In genomic region chr9:68951879-68952659, GRCh38 we compare ENCODE assay signal across 9 cellular contexts.
DNase-seq lines count a peak whose midpoint lies in the region; ATAC-seq lines count a peak whose summit lies in the region.
"Had no signal": no experiment of that assay in that cellular context is flagged by ENCODE, and none has a peak within 500 bp of the region (broad histone marks: within the 10 kb centered on the region; RNA-seq: fewer than 3 reads in every experiment).

No MANE protein-coding gene starts in this region.

- peaks cover 0 to 6% (median 2%) of the 10 kb centered on the region in 3 donors for H3K4me1 Mint-ChIP-seq in CD8-positive, alpha-beta memory T cell

- H3K9me3 Mint-ChIP-seq in CD8-positive, alpha-beta memory T cell: peaks cover 0 to 2% (median 0%) of the 10 kb centered on the region in 5 donors

- no peak overlapping the region for H3K27ac Mint-ChIP-seq in CD8-positive, alpha-beta memory T cell

- POLR2A ChIA-PET in CD8-positive, alpha-beta memory T cell (lab: Charles Lee): no interaction called here

- no peak overlapping the region for H3K27ac ChIP-seq in CD8-positive, alpha-beta memory T cell (ENCODE audit: low read depth, low read length)

- no peak for DNase-seq in left lobe of liver (ENCODE audit: low spot score)
- DNase-seq in CD8-positive, alpha-beta memory T cell: no peak
- no peak for DNase-seq in activated CD8-positive, alpha-beta memory T cell treated with anti-CD3 and anti-CD28 coated beads, Interleukin-2, amount 50 U/mL, for 48 hours
- DNase-seq in NCI-H1105 (lab: John Stamatoyannopoulos, UW): no peak
- DNase-seq: cerebellar nuclear complex, NCI-H2029 treated with DMSO at 0.1 percent for 48 hours had no signal

- H3K4me3 ChIP-seq in CD8-positive, alpha-beta memory T cell (ENCODE audit: low read length): no peak overlapping the region

- ATAC-seq in GM18873 (IDR thresholded peaks at IDR 0.05; ENCODE audit: low FRiP score, unreplicated experiment): peak; percentile 64
- ATAC-seq in GM21619 (IDR thresholded peaks at IDR 0.05; ENCODE audit: unreplicated experiment): peak; percentile 59
- peak; percentile 42 for ATAC-seq in HG03521 (IDR thresholded peaks at IDR 0.05; ENCODE audit: unreplicated experiment)
- peak; percentile 29 for ATAC-seq in left lobe of liver

- H3K4me3 Mint-ChIP-seq in CD8-positive, alpha-beta memory T cell: no peak overlapping the region

- H3K9me3 ChIP-seq in CD8-positive, alpha-beta memory T cell (ENCODE audit: low read length): no peaks in the 10 kb centered on the region

- no peaks in the 10 kb centered on the region for H3K36me3 ChIP-seq in CD8-positive, alpha-beta memory T cell (ENCODE audit: insufficient read depth, low read length)

- H3K4me1 ChIP-seq in CD8-positive, alpha-beta memory T cell (ENCODE audit: insufficient read depth, low read length): no peaks in the 10 kb centered on the region

- peaks cover 8 to 50% of the 10 kb centered on the region in 2 donors for H3K27me3 Mint-ChIP-seq in CD8-positive, alpha-beta memory T cell

- CTCF ChIA-PET in CD8-positive, alpha-beta memory T cell (lab: Charles Lee): interaction anchor here (0.7 kb wide), 1 partner anchor 24 kb away, joined by 3 read pairs; no protein-coding TSS in a partner anchor

- no peaks in the 10 kb centered on the region for H3K36me3 Mint-ChIP-seq in CD8-positive, alpha-beta memory T cell

- H3K27me3 ChIP-seq in CD8-positive, alpha-beta memory T cell (ENCODE audit: insufficient read depth, low read length, poor library complexity, severe bottlenecking): peaks cover 3% of the 10 kb centered on the region
